In the genomic region with DNA sequence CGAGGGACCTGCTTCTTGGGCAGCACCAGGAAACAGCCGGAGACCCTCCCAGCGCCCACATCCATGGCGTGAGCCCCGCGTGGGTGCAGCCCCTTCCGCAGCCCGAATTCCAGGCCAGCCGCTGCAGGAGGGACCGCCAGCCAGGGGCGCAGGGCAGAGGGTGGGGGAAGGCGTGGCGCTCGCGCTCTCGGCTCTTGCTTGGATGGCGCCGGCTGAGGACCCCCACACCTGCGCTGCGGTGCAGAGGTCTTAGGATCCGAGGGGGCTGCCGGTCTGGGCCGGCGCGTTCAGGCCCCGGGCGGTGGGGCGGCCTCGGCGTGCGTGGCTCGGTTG, we compare ENCODE assay signal across 8 cellular contexts. TPM values are rescaled to one million over a fixed set of nuclear protein-coding genes. Genes with fewer than 3 reads are reported as not detected.
DNase-seq lines count a peak whose midpoint lies in the region; ATAC-seq and TF ChIP-seq lines count a peak whose summit lies in the region.

No MANE protein-coding gene starts in this region.

- no peak for DNase-seq in H9
- peak; percentile 15 for DNase-seq in stimulated activated naive CD8-positive, alpha-beta T cell treated with anti-CD3 and anti-CD28 coated beads, Interleukin-15, Interleukin-2, amounts not matched to agents 100 U/mL and 50 U/mL, for 24 hours
- DNase-seq in stimulated activated CD4-positive, alpha-beta T cell treated with anti-CD3 and anti-CD28 coated beads, Interleukin-12 subunit alpha, Interleukin-12 subunit beta, amount 100 ng/mL, for 4 hours: no peak
- DNase-seq in NCI-H2029 treated with DMSO at 0.1 percent for 48 hours (lab: John Stamatoyannopoulos, UW): no peak
- DNase-seq in T-helper 1 cell: no peak

- H3K79me1 ChIP-seq in H9 (ENCODE audit: insufficient read depth, low read depth, low read length, poor library complexity, severe bottlenecking): no peaks in the 10 kb centered on the region

- H2BK12ac ChIP-seq in H9 (ENCODE audit: insufficient read length, low read depth, low read length): no peak overlapping the region

- no peak overlapping the region for H4K8ac ChIP-seq in H9 (replicated peaks; ENCODE audit: insufficient read length, low read depth, low read length)

- peak overlapping the region; percentile 65 for H3K14ac ChIP-seq in H9 (ENCODE audit: insufficient read depth, low read length)

- H3K56ac ChIP-seq in H9 (ENCODE audit: insufficient read length, low read depth, low read length): no peak overlapping the region

- no peak overlapping the region for H3K9ac ChIP-seq in H9 (ENCODE audit: extremely low read depth, insufficient read length, low read length)

- no peak overlapping the region for H2BK15ac ChIP-seq in H9 (ENCODE audit: low read depth, low read length)

- peaks cover 67% of the 10 kb centered on the region for H3K27me3 Mint-ChIP-seq in H9 (ENCODE audit: low read depth)

- no peak overlapping the region for H3K18ac ChIP-seq in H9 (ENCODE audit: insufficient read length, low read depth, low read length)

- no peak overlapping the region for H2BK5ac ChIP-seq in H9 (ENCODE audit: insufficient read length, low read length)

- no peak for TF ChIP-seq CTCF in H9 (conservative IDR thresholded peaks at IDR 0.05)
- TF ChIP-seq CTCF in WI38 (IDR thresholded peaks at IDR 0.05; ENCODE audit: low read depth, low read length): no peak

- no peaks in the 10 kb centered on the region; the same call in 1 of the 2 replicates for H3K4me1 ChIP-seq in H9 (ENCODE audit: insufficient read depth, low read length)

- peak overlapping the region; percentile 39 to 44; a peak in 3 of 5 replicates for H3K4me3 Mint-ChIP-seq in H9

- no peak overlapping the region for H2AFZ ChIP-seq in H9 (ENCODE audit: low read length)

- H2BK20ac ChIP-seq in H9 (ENCODE audit: low read depth, low read length, poor library complexity, severe bottlenecking): no peak overlapping the region

- H3K27ac ChIP-seq in H9 (ENCODE audit: insufficient read length, low read depth, low read length): no peak overlapping the region

- H3K9me3 ChIP-seq in H9 (ENCODE audit: control insufficient read depth, low read depth, low read length): no peaks in the 10 kb centered on the region
- H3K9me3 ChIP-seq in iPS-18c (ENCODE audit: control insufficient read depth, insufficient read depth, low read length): no peaks in the 10 kb centered on the region

- peaks cover 0 to 3% of the 10 kb centered on the region in 2 experiments; a peak in 1 of 5 replicates for H3K9me3 Mint-ChIP-seq in H9

- H4K5ac ChIP-seq in H9 (ENCODE audit: insufficient read length, low read depth, low read length): no peak overlapping the region

- H3K27ac Mint-ChIP-seq in H9: no peak overlapping the region

- WGBS in H9 (ENCODE audit: extremely low coverage, insufficient read length, low lambda C conversion rate): no CpG with 5 or more reads among the region's 32 CpGs

- peak overlapping the region; percentile 50 for H3K4me2 ChIP-seq in H9 (ENCODE audit: insufficient read depth, insufficient read length, low read length)

- no peak overlapping the region for H3T11ph ChIP-seq in H9 (ENCODE audit: low read length)

- peaks cover 7% of the 10 kb centered on the region for H3K23me2 ChIP-seq in H9 (ENCODE audit: insufficient read length, low read depth, low read length, poor library complexity, severe bottlenecking)

- no peaks in the 10 kb centered on the region for H3K36me3 Mint-ChIP-seq in H9 (ENCODE audit: insufficient read depth in 1 of 3, low read depth in 3 of 3)

- H4K91ac ChIP-seq in H9 (ENCODE audit: insufficient read length, low read depth, low read length): no peak overlapping the region

- no peak overlapping the region for H2BK120ac ChIP-seq in H9 (ENCODE audit: low read depth, low read length, poor library complexity, severe bottlenecking)

- no peaks in the 10 kb centered on the region for H4K20me1 ChIP-seq in H9 (ENCODE audit: control insufficient read depth, insufficient read depth, insufficient read length)

- H3K27me3 ChIP-seq in H9 (ENCODE audit: insufficient read depth, low read length): peaks cover 12% of the 10 kb centered on the region; the same call in 1 of the 2 replicates

- no peak overlapping the region for H3K4ac ChIP-seq in H9 (ENCODE audit: low read depth, low read length)

- H3K4me3 ChIP-seq in WI38 (ENCODE audit: low read depth, low read length): peak overlapping the region; percentile 14; the same call in 1 of the 2 replicates
- peak overlapping the region; percentile 53 for H3K4me3 ChIP-seq in iPS-18c (ENCODE audit: insufficient read depth, low read depth, low read length)

- H2AK5ac ChIP-seq in H9 (ENCODE audit: insufficient read length, low read length): no peak overlapping the region

- peaks cover 4 to 6% of the 10 kb centered on the region in 2 experiments for H3K4me1 Mint-ChIP-seq in H9

- H3K23ac ChIP-seq in H9 (ENCODE audit: insufficient read length, low read depth, low read length): no peak overlapping the region

- H3K79me2 ChIP-seq in H9 (ENCODE audit: insufficient read depth, low read length): no peaks in the 10 kb centered on the region

- ATAC-seq in stimulated activated naive CD8-positive, alpha-beta T cell treated with anti-CD3 and anti-CD28 coated beads, Interleukin-15, Interleukin-2, amounts not matched to agents 100 U/mL and 50 U/mL, for 24 hours: peak; percentile 1
- no peak for ATAC-seq in GM21717 (IDR thresholded peaks at IDR 0.05; ENCODE audit: unreplicated experiment)

RNA-seq across cellular contexts. Expression of a gene that starts 28.8 kb away (rescaled TPM):
- 4,136 and 4,160 TPM in 2 replicates for total RNA-seq in H9 (2021)

RNA-seq across cellular contexts. Expression of a gene that starts 44.3 kb away (rescaled TPM):
- 1.0 and 1.6 TPM in 2 replicates for total RNA-seq in H9 (2021)
